In the genomic region with DNA sequence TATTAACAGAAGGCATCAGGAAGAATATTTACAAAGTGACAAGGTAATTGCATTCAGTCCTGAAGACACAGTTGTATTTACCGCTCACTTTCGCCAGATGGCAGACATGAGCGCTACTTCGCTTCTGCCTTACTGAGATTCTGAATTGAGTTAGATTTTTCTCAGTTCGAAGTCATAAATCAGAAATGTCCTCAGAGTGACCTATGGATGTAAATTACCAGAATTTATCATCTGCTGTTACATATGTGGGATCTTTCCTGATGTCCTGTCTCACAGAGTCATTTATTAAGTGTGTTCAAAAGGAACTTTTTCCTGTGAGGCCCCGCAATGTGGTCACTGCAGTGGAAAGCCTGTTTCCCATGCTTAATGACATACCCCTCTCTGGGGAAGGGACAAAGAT, we compare ENCODE assay signal across 8 cellular contexts.
DNase-seq lines count a peak whose midpoint lies in the region; ATAC-seq and TF ChIP-seq lines count a peak whose summit lies in the region.

No MANE protein-coding gene starts in this region.

- no peaks in the 10 kb centered on the region for H3K4me1 ChIP-seq in DOHH2 (ENCODE audit: control insufficient read depth, low read length)

- no peak overlapping the region for H3K4me2 ChIP-seq in DOHH2 (ENCODE audit: low read length)

- no peaks in the 10 kb centered on the region for H3K9me2 ChIP-seq in DOHH2 (replicated peaks; ENCODE audit: control insufficient read depth, low read length)

- no peaks in the 10 kb centered on the region for H3K9me3 ChIP-seq in DOHH2 (ENCODE audit: control insufficient read depth, insufficient read depth, low read length)

- no peaks in the 10 kb centered on the region for H3K36me3 ChIP-seq in DOHH2 (ENCODE audit: control insufficient read depth, low read length)

- no peaks in the 10 kb centered on the region for H4K20me1 ChIP-seq in DOHH2 (ENCODE audit: control insufficient read depth, insufficient read depth, low read depth, low read length)

- DNase-seq in SK-N-DZ (ENCODE audit: low spot score) (peak; percentile 68), astrocyte of the hippocampus (ENCODE audit: low read depth, low spot score) (peak; percentile 77), iPS-NIHi7 (ENCODE audit: extremely low spot score) (peak; percentile 60)
- peak; percentile 3 to 30 (median 17) for DNase-seq in stimulated activated CD4-positive, alpha-beta T cell treated with anti-CD3 and anti-CD28 coated beads, Interleukin-1b, Interleukin-23, amount 100 ng/mL, for 24 hours (ENCODE audit: low read depth in 4 of 4, low spot score in 1 of 4)
- DNase-seq in effector CD8-positive, alpha-beta T cell (lab: John Stamatoyannopoulos, UW): no peak

- peak; percentile 84 for TF ChIP-seq CTCF in DOHH2 (IDR thresholded peaks at IDR 0.05; ENCODE audit: low read depth, low read length, poor library complexity, severe bottlenecking)

- H3K27ac ChIP-seq in DOHH2 (ENCODE audit: low read depth, low read length): no peak overlapping the region

- H3K27me3 ChIP-seq in DOHH2 (ENCODE audit: control insufficient read depth, low read length): no peaks in the 10 kb centered on the region

- H3K4me3 ChIP-seq in DOHH2 (ENCODE audit: low read length): no peak overlapping the region

- H3F3A ChIP-seq in DOHH2 (ENCODE audit: control insufficient read depth, insufficient read depth): no peaks in the 10 kb centered on the region

- peak; percentile 90 for ATAC-seq in GM19455 (IDR thresholded peaks at IDR 0.05; ENCODE audit: unreplicated experiment)
- peak; percentile 75 for ATAC-seq in HG03520 (IDR thresholded peaks at IDR 0.05; ENCODE audit: unreplicated experiment)

- no peaks in the 10 kb centered on the region for H3K79me2 ChIP-seq in DOHH2 (ENCODE audit: control insufficient read depth, low read length)
